8 cellular contexts compared by ENCODE assay signal in the genomic region with DNA sequence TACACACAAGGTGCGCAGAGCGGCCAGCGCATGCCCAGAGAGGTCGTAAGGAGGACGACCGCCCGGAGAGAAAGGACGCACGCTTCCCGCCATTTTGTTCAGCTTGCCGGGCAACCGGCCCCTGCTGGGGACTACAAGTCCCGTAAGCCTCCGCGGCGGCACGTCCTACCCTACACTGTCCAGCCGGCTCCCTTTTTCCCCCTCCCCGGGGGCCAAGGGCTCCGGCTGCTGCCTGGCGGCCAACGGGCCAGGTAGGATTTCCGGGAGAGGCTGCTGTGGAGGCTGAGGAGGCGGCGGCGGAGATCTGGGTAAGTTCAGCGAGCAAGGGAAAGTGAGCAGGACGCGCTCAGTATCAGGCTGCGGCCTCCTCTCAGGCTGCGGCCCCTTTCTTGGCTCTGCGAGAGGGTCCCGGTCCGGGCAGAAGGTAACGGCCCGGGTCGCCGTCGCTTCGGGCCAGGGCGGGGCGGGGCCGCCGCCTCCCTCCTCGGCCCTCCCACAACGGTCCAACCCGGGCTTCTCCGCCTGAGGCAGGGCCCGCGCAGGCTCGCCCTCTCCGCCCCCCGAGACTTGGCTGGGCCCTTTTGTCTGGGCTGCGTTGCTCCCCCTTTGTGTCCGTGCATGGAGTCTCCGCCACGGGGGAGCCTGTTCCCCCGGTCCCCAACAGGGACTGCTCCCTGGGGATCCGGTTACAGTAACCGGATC.
DNase-seq lines count a peak whose midpoint lies in the region; ATAC-seq and TF ChIP-seq lines count a peak whose summit lies in the region.

A gene (plus strand): TSS at position 223 of the 702 bp plus-strand sequence. CDS start 37,708 bp downstream, outside the sequence.

- peak; percentile 95 for ATAC-seq in SK-N-SH treated with all-trans-retinoic acid at 6 μM for 48 hours

- H3K4me1 ChIP-seq in HEK293 (ENCODE audit: control insufficient read depth, insufficient read depth, low read length) = peaks cover 15% of the 10 kb centered on the region

- POLR2A ChIA-PET in HEK293 (lab: Yijun Ruan, JAX) = interaction anchor here (0.8 to 2.0 kb wide), 11 partner anchors 10 to 539 kb away, joined by 3 to 9 read pairs (median 4); a partner anchor contains a TSS

- CTCF ChIA-PET in HEK293 (lab: Yijun Ruan, JAX) = interaction anchor here (0.6 to 2.7 kb wide), 4 partner anchors 10 to 262 kb away, joined by 3 to 31 read pairs (median 6); no protein-coding TSS in a partner anchor

- peak within 1 kb of the TSS; percentile 90 for H3K4me3 ChIP-seq in HEK293 (ENCODE audit: low read depth, low read length)

- H3K27ac ChIP-seq in HEK293 (ENCODE audit: extremely low read depth, low read depth, low read length) = peak within 1 kb of the TSS; percentile 87

- peak; percentile 74 for DNase-seq in GF-D8 (lab: John Stamatoyannopoulos, UW)
- peak; percentile 88 for DNase-seq in NAMALWA (ENCODE audit: low spot score)
- peak; percentile 79 for DNase-seq in activated naive CD4-positive, alpha-beta T cell treated with anti-CD3 and anti-CD28 coated beads, Interleukin-2, amount 50 U/mL, for 16 hours
- peak; percentile 88 for DNase-seq in globus pallidus (ENCODE audit: low spot score)
- peak; percentile 42 to 92 (median 81) for DNase-seq in nucleus accumbens (lab: John Stamatoyannopoulos, UW)
- DNase-seq in superior temporal gyrus (ENCODE audit: extremely low spot score) = peak; percentile 92

- H3K9me3 ChIP-seq in HEK293 (ENCODE audit: control insufficient read depth, insufficient read depth, low read depth, low read length) = no peaks in the 10 kb centered on the region

- TF ChIP-seq CTCF in HEK293 (tag by site-specific recombination; IDR thresholded peaks at IDR 0.05) = no peak

- H3K36me3 ChIP-seq in HEK293 (ENCODE audit: control insufficient read depth in 2 of 2, insufficient read depth in 1 of 2, low read length in 2 of 2) = peaks cover 0 to 3% of the 10 kb centered on the region in 2 experiments; a peak in 1 of 3 replicates

TF ChIP-seq in HEK293, 187 proteins besides CTCF, POLR2A, EP300 and RAD21 (continues in another document):
- TF ChIP-seq, protein P1, sequence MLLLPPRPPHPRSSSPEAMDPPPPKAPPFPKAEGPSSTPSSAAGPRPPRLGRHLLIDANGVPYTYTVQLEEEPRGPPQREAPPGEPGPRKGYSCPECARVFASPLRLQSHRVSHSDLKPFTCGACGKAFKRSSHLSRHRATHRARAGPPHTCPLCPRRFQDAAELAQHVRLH (tag by site-specific recombination; IDR thresholded peaks at IDR 0.05) = peak; percentile 96
- TF ChIP-seq MZF1 (tag by site-specific recombination; IDR thresholded peaks at IDR 0.05; ENCODE audit: borderline replicate concordance) (peak; percentile 62; the same call in 1 of the 2 replicates), ZNF596 (tag by site-specific recombination; IDR thresholded peaks at IDR 0.05) (no peak)
- TF ChIP-seq, protein P2, sequence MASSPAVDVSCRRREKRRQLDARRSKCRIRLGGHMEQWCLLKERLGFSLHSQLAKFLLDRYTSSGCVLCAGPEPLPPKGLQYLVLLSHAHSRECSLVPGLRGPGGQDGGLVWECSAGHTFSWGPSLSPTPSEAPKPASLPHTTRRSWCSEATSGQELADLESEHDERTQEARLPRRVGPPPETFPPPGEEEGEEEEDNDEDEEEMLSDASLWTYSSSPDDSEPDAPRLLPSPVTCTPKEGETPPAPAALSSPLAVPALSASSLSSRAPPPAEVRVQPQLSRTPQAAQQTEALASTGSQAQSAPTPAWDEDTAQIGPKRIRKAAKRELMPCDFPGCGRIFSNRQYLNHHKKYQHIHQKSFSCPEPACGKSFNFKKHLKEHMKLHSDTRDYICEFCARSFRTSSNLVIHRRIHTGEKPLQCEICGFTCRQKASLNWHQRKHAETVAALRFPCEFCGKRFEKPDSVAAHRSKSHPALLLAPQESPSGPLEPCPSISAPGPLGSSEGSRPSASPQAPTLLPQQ (tag by site-specific recombination; IDR thresholded peaks at IDR 0.05) = peak; percentile 78
- TF ChIP-seq, protein P3, sequence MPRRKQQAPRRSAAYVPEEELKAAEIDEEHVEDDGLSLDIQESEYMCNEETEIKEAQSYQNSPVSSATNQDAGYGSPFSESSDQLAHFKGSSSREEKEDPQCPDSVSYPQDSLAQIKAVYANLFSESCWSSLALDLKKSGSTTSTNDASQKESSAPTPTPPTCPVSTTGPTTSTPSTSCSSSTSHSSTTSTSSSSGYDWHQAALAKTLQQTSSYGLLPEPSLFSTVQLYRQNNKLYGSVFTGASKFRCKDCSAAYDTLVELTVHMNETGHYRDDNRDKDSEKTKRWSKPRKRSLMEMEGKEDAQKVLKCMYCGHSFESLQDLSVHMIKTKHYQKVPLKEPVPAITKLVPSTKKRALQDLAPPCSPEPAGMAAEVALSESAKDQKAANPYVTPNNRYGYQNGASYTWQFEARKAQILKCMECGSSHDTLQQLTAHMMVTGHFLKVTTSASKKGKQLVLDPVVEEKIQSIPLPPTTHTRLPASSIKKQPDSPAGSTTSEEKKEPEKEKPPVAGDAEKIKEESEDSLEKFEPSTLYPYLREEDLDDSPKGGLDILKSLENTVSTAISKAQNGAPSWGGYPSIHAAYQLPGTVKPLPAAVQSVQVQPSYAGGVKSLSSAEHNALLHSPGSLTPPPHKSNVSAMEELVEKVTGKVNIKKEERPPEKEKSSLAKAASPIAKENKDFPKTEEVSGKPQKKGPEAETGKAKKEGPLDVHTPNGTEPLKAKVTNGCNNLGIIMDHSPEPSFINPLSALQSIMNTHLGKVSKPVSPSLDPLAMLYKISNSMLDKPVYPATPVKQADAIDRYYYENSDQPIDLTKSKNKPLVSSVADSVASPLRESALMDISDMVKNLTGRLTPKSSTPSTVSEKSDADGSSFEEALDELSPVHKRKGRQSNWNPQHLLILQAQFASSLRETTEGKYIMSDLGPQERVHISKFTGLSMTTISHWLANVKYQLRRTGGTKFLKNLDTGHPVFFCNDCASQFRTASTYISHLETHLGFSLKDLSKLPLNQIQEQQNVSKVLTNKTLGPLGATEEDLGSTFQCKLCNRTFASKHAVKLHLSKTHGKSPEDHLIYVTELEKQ (tag by site-specific recombination; IDR thresholded peaks at IDR 0.05; ENCODE audit: borderline replicate concordance) = no peak

TF ChIP-seq in SK-N-SH treated with all-trans-retinoic acid at 6 μM for 48 hours, 23 proteins besides CTCF, POLR2A, EP300 and RAD21:
- TF ChIP-seq TOX (CRISPR knock-in tag; IDR thresholded peaks at IDR 0.05; ENCODE audit: borderline replicate concordance) = no peak
- TF ChIP-seq, protein P4, sequence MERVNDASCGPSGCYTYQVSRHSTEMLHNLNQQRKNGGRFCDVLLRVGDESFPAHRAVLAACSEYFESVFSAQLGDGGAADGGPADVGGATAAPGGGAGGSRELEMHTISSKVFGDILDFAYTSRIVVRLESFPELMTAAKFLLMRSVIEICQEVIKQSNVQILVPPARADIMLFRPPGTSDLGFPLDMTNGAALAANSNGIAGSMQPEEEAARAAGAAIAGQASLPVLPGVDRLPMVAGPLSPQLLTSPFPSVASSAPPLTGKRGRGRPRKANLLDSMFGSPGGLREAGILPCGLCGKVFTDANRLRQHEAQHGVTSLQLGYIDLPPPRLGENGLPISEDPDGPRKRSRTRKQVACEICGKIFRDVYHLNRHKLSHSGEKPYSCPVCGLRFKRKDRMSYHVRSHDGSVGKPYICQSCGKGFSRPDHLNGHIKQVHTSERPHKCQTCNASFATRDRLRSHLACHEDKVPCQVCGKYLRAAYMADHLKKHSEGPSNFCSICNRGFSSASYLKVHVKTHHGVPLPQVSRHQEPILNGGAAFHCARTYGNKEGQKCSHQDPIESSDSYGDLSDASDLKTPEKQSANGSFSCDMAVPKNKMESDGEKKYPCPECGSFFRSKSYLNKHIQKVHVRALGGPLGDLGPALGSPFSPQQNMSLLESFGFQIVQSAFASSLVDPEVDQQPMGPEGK (CRISPR knock-in tag; IDR thresholded peaks at IDR 0.05; ENCODE audit: borderline replicate concordance) = peak; percentile 82
- no peak for TF ChIP-seq ZNF565 (CRISPR knock-in tag; conservative IDR thresholded peaks at IDR 0.05; ENCODE audit: low read depth)
- no peak for TF ChIP-seq GLIS3 (CRISPR knock-in tag; IDR thresholded peaks at IDR 0.05)
- no peak for TF ChIP-seq OSR1 (CRISPR knock-in tag; IDR thresholded peaks at IDR 0.05)
- TF ChIP-seq, protein P5, sequence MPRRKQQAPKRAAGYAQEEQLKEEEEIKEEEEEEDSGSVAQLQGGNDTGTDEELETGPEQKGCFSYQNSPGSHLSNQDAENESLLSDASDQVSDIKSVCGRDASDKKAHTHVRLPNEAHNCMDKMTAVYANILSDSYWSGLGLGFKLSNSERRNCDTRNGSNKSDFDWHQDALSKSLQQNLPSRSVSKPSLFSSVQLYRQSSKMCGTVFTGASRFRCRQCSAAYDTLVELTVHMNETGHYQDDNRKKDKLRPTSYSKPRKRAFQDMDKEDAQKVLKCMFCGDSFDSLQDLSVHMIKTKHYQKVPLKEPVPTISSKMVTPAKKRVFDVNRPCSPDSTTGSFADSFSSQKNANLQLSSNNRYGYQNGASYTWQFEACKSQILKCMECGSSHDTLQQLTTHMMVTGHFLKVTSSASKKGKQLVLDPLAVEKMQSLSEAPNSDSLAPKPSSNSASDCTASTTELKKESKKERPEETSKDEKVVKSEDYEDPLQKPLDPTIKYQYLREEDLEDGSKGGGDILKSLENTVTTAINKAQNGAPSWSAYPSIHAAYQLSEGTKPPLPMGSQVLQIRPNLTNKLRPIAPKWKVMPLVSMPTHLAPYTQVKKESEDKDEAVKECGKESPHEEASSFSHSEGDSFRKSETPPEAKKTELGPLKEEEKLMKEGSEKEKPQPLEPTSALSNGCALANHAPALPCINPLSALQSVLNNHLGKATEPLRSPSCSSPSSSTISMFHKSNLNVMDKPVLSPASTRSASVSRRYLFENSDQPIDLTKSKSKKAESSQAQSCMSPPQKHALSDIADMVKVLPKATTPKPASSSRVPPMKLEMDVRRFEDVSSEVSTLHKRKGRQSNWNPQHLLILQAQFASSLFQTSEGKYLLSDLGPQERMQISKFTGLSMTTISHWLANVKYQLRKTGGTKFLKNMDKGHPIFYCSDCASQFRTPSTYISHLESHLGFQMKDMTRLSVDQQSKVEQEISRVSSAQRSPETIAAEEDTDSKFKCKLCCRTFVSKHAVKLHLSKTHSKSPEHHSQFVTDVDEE (CRISPR knock-in tag; IDR thresholded peaks at IDR 0.05) = peak; percentile 24; the same call in 1 of the 2 replicates
- no peak for TF ChIP-seq TCF4 (CRISPR knock-in tag; IDR thresholded peaks at IDR 0.05; ENCODE audit: borderline replicate concordance)
- TF ChIP-seq ZFP3 (CRISPR knock-in tag; IDR thresholded peaks at IDR 0.05) = no peak

Comparison
In these comparisons a context has a peak if more than half of its experiments do, and no peak if none do; other contexts are left out.
1. Peak in every context shown above with its lines: DNase-seq, ATAC-seq, H3K4me3 ChIP-seq and H3K27ac ChIP-seq.